In genomic region chr19:48633148-48634035, GRCh38 we compare ENCODE assay signal across 9 cellular contexts. TPM values are rescaled to one million over a fixed set of nuclear protein-coding genes. Genes with fewer than 3 reads are reported as not detected.
A peak's percentile ranks its signal among the peaks of the same experiment; 100 is the strongest.
DNase-seq lines count a peak whose midpoint lies in the region; TF ChIP-seq lines count a peak whose summit lies in the region.
"Had no signal": no experiment of that assay in that cellular context is flagged by ENCODE, and none has a peak within 500 bp of the region (broad histone marks: within the 10 kb centered on the region; RNA-seq: fewer than 3 reads in every experiment).

No MANE protein-coding gene starts in this region.

- H3K9ac ChIP-seq in skeletal muscle satellite cell (ENCODE audit: low read depth, low read length) = peak overlapping the region; percentile 68

- TF ChIP-seq CTCF in fibroblast of villous mesenchyme (IDR thresholded peaks at IDR 0.05; ENCODE audit: insufficient read depth, low read depth, low read length) (no peak), GM10266 (IDR thresholded peaks at IDR 0.05; ENCODE audit: control insufficient read depth, insufficient read depth, low read depth, missing control alignments) (no peak)

- peak overlapping the region; percentile 50 for H3K4me3 ChIP-seq in SJCRH30
- peak overlapping the region; percentile 40 for H3K4me3 ChIP-seq in fibroblast of villous mesenchyme (ENCODE audit: low read depth, low read length)
- peak overlapping the region; percentile 65 for H3K4me3 ChIP-seq in skeletal muscle satellite cell (ENCODE audit: low read length)

- peak; percentile 13 for DNase-seq in G401 (ENCODE audit: low spot score)
- no peak for DNase-seq in SJCRH30
- no peak for DNase-seq in fibroblast of villous mesenchyme (ENCODE audit: low read depth)
- DNase-seq in GM19240 (ENCODE audit: insufficient read length, low spot score) = no peak
- DNase-seq in H4 (ENCODE audit: low spot score) = no peak
- no peak for DNase-seq in GM10266 (ENCODE audit: extremely low spot score)
- no peak for DNase-seq in SKM-1 (lab: John Stamatoyannopoulos, UW; ENCODE audit: unreplicated experiment)

- H3K4me1 ChIP-seq in SJCRH30 (peaks cover 23% of the 10 kb centered on the region), skeletal muscle satellite cell (ENCODE audit: control insufficient read depth, insufficient read depth, low read length) (peaks cover 62% of the 10 kb centered on the region)

- H3K9me3 ChIP-seq in SJCRH30 (replicated peaks) (no peaks in the 10 kb centered on the region), skeletal muscle satellite cell (replicated peaks; ENCODE audit: low read length) (no peaks in the 10 kb centered on the region)

- peak overlapping the region; percentile 58; the same call in 1 of the 2 replicates for H3K27ac ChIP-seq in SJCRH30

- H3K36me3 ChIP-seq in SJCRH30 = peaks cover 6% of the 10 kb centered on the region; the same call in 1 of the 2 replicates
- H3K36me3 ChIP-seq in skeletal muscle satellite cell (ENCODE audit: insufficient read depth, low read length) = no peaks in the 10 kb centered on the region

- H3K27me3 ChIP-seq in SJCRH30 = no peaks in the 10 kb centered on the region
- no peaks in the 10 kb centered on the region for H3K27me3 ChIP-seq in skeletal muscle satellite cell (ENCODE audit: control insufficient read depth, insufficient read depth, low read length)

- peak overlapping the region; percentile 86 for H3K4me2 ChIP-seq in skeletal muscle satellite cell (ENCODE audit: low read length)

- in situ Hi-C loops in G401 (cut with HindIII; ENCODE audit: low sequenced_read_pairs) = no loop called here

RNA-seq across cellular contexts. Expression of gene DBP, which starts 3.8 kb away (rescaled TPM):
- total RNA-seq in G401 (2014; rRNA removed; shearing (Covaris generic)) = 25.5 and 40.0 TPM in 2 replicates
- total RNA-seq in SJCRH30 (2014; rRNA removed; shearing (Covaris generic)) = 23.9 and 24.4 TPM in 2 replicates
- 6.9 and 7.7 TPM in 2 replicates for total RNA-seq in fibroblast of villous mesenchyme
- 1.7 and 3.0 TPM in 2 replicates for total RNA-seq in skeletal muscle satellite cell (2012; rRNA removed)
- total RNA-seq in H4 (2014; rRNA removed; shearing (Covaris generic)) = 14.0 and 34.2 TPM in 2 replicates

RNA-seq across cellular contexts. Expression of gene CA11, which starts 12.6 kb away (rescaled TPM):
- total RNA-seq in G401 (2014; rRNA removed; shearing (Covaris generic)) = 103 TPM in 2 replicates
- total RNA-seq in SJCRH30 (2014; rRNA removed; shearing (Covaris generic)) = 10.7 and 11.8 TPM in 2 replicates
- 1.3 TPM in 2 replicates for total RNA-seq in fibroblast of villous mesenchyme
- total RNA-seq in skeletal muscle satellite cell (2012; rRNA removed) = 0.44 and 0.51 TPM in 2 replicates
- 2.2 and 8.3 TPM in 2 replicates for total RNA-seq in H4 (2014; rRNA removed; shearing (Covaris generic))

RNA-seq across cellular contexts. Expression of gene SPHK2, which starts 14.1 kb away (rescaled TPM):
- total RNA-seq in G401 (2014; rRNA removed; shearing (Covaris generic)) = 16.5 and 45.7 TPM in 2 replicates
- total RNA-seq in SJCRH30 (2014; rRNA removed; shearing (Covaris generic)) = 13.1 and 17.4 TPM in 2 replicates
- 7.8 and 10.0 TPM in 2 replicates for total RNA-seq in fibroblast of villous mesenchyme
- total RNA-seq in skeletal muscle satellite cell (2012; rRNA removed) = 8.7 and 13.2 TPM in 2 replicates
- total RNA-seq in H4 (2014; rRNA removed; shearing (Covaris generic)) = 6.5 and 9.0 TPM in 2 replicates

RNA-seq across cellular contexts. Expression of gene RPL18, which starts 14.4 kb away (rescaled TPM):
- 3,072 and 3,826 TPM in 2 replicates for total RNA-seq in G401 (2014; rRNA removed; shearing (Covaris generic))
- 1,609 and 2,008 TPM in 2 replicates for total RNA-seq in SJCRH30 (2014; rRNA removed; shearing (Covaris generic))
- total RNA-seq in fibroblast of villous mesenchyme = 1,548 and 1,575 TPM in 2 replicates
- total RNA-seq in skeletal muscle satellite cell (2012; rRNA removed) = 1,800 and 2,679 TPM in 2 replicates
- total RNA-seq in H4 (2014; rRNA removed; shearing (Covaris generic)) = 1,978 and 2,048 TPM in 2 replicates

RNA-seq across cellular contexts. Expression of gene FAM83E, which starts 18.5 kb away (rescaled TPM):
- 0.34 TPM in 1 of 2 replicates, not detected in the other for total RNA-seq in G401 (2014; rRNA removed; shearing (Covaris generic))
- total RNA-seq in SJCRH30 (2014; rRNA removed; shearing (Covaris generic)) = 1.9 and 3.3 TPM in 2 replicates
- 0.32 and 1.3 TPM in 2 replicates for total RNA-seq in fibroblast of villous mesenchyme
- under 0.01 and 0.22 TPM in 2 replicates for total RNA-seq in skeletal muscle satellite cell (2012; rRNA removed)
- total RNA-seq in H4 (2014; rRNA removed; shearing (Covaris generic)) = 0.06 and 1.6 TPM in 2 replicates
- total RNA-seq: subcutaneous adipose tissue had no signal
